Comparison of ENCODE assay signal across 21 cellular contexts in the genomic region with DNA sequence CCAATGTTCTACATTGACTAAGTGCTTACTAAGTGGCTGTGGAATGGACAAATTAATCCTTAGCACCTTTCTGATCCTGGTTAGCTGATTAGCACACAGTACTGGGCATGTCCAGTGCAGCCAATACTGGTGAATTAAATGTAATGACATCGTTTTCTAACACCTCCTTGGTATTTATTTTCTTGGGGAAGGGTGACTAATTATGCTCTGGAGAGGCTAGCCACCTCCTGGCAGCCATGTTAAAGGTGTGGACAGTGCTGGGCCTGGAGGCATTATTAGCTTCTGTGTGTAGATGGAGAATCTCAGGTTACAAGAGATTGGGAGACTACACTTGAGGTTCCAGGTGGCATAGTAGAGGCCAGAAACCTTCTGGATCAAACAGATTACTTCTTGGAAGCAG.
A peak's percentile ranks its signal among the peaks of the same experiment; 100 is the strongest.
DNase-seq lines count a peak whose midpoint lies in the region; ATAC-seq and TF ChIP-seq lines count a peak whose summit lies in the region.
"Had no signal": no experiment of that assay in that cellular context is flagged by ENCODE, and none has a peak within 500 bp of the region (broad histone marks: within the 10 kb centered on the region; RNA-seq: fewer than 3 reads in every experiment).

No MANE protein-coding gene starts in this region.

- H3K4me1 Mint-ChIP-seq in progenitor cell of endocrine pancreas (ENCODE audit: low read depth) = no peaks in the 10 kb centered on the region

- H3K36me3 ChIP-seq in RWPE2 (ENCODE audit: low read depth) (no peaks in the 10 kb centered on the region), thyroid gland (no peaks in the 10 kb centered on the region)
- H3K36me3 ChIP-seq: MG63 had no signal

- TF ChIP-seq CTCF in RWPE2 (IDR thresholded peaks at IDR 0.05; ENCODE audit: poor library complexity, severe bottlenecking) (no peak), thyroid gland (IDR thresholded peaks at IDR 0.05) (no peak), progenitor cell of endocrine pancreas (IDR thresholded peaks at IDR 0.05; ENCODE audit: unreplicated experiment) (no peak)

- no peaks in the 10 kb centered on the region for H3K36me3 Mint-ChIP-seq in progenitor cell of endocrine pancreas (ENCODE audit: insufficient read depth)

- no peaks in the 10 kb centered on the region for H3K9me3 ChIP-seq in RWPE2 (ENCODE audit: severe bottlenecking)
- H3K9me3 ChIP-seq in thyroid gland = no peaks in the 10 kb centered on the region
- H3K9me3 ChIP-seq: MG63, SK-N-SH had no signal

- DNase-seq in NCI-H82 (lab: John Stamatoyannopoulos, UW) = peak; percentile 1
- no peak for DNase-seq in NCI-H82 treated with DMSO at 0.1 percent for 48 hours (lab: John Stamatoyannopoulos, UW; ENCODE audit: unreplicated experiment)
- no peak for DNase-seq in RWPE2 (ENCODE audit: low spot score)
- DNase-seq in epithelial cell of prostate (ENCODE audit: low read depth, low spot score) = no peak
- DNase-seq in thyroid gland = no peak
- no peak for DNase-seq in progenitor cell of endocrine pancreas (ENCODE audit: low spot score, unreplicated experiment)
- DNase-seq in retina = no peak
- DNase-seq: Calu3, DND-41, MG63, NCI-H1105 treated with DMSO at 0.1 percent for 48 hours, NCI-H2029, NCI-H2171, NCI-H226, NCI-H510A treated with DMSO at 0.1 percent for 48 hours, SIG-M5, SK-N-SH, SW 1271 had no signal

- no peak overlapping the region for H3K27ac Mint-ChIP-seq in progenitor cell of endocrine pancreas

- intact Hi-C loops in thyroid gland (cut with DNase I) = no loop called here

- peaks cover 4% of the 10 kb centered on the region for H3K4me1 ChIP-seq in RWPE2 (ENCODE audit: insufficient read depth, poor library complexity, severe bottlenecking)
- H3K4me1 ChIP-seq in thyroid gland = peaks cover 17 to 19% of the 10 kb centered on the region in 2 donors

- H3K4me3 ChIP-seq in RWPE2 (ENCODE audit: severe bottlenecking) (no peak overlapping the region), thyroid gland (replicated peaks in 1 of 3) (no peak overlapping the region)
- H3K4me3 ChIP-seq: K562, MG63 had no signal

- H3K27ac ChIP-seq in RWPE2 (ENCODE audit: poor library complexity, severe bottlenecking) (no peak overlapping the region), epithelial cell of prostate (peak overlapping the region; percentile 36), thyroid gland (peak overlapping the region; percentile 9 to 82 (median 30))

- no peaks in the 10 kb centered on the region for H3K27me3 Mint-ChIP-seq in progenitor cell of endocrine pancreas

- H3K27me3 ChIP-seq in RWPE2 (ENCODE audit: insufficient read depth, poor library complexity, severe bottlenecking) (no peaks in the 10 kb centered on the region), thyroid gland (no peaks in the 10 kb centered on the region)
- H3K27me3 ChIP-seq: MG63 had no signal

- H3K4me3 Mint-ChIP-seq in progenitor cell of endocrine pancreas (ENCODE audit: low read depth) = no peak overlapping the region

- H3K9me3 Mint-ChIP-seq in progenitor cell of endocrine pancreas (ENCODE audit: low read depth) = no peaks in the 10 kb centered on the region

- 83 to 89% methylated on average over 1 of the region's 1 CpG for WGBS in thyroid gland, 2 donors

- TF ChIP-seq POLR2A in thyroid gland (IDR thresholded peaks at IDR 0.05) = no peak

- ATAC-seq in RWPE2 (ENCODE audit: low read depth) = peak; percentile 73
- ATAC-seq in HG03469 (IDR thresholded peaks at IDR 0.05; ENCODE audit: unreplicated experiment) = no peak
- ATAC-seq: HepG2, K562 had no signal
